ENCODE assay signal across 1 cellular context in the genomic region with DNA sequence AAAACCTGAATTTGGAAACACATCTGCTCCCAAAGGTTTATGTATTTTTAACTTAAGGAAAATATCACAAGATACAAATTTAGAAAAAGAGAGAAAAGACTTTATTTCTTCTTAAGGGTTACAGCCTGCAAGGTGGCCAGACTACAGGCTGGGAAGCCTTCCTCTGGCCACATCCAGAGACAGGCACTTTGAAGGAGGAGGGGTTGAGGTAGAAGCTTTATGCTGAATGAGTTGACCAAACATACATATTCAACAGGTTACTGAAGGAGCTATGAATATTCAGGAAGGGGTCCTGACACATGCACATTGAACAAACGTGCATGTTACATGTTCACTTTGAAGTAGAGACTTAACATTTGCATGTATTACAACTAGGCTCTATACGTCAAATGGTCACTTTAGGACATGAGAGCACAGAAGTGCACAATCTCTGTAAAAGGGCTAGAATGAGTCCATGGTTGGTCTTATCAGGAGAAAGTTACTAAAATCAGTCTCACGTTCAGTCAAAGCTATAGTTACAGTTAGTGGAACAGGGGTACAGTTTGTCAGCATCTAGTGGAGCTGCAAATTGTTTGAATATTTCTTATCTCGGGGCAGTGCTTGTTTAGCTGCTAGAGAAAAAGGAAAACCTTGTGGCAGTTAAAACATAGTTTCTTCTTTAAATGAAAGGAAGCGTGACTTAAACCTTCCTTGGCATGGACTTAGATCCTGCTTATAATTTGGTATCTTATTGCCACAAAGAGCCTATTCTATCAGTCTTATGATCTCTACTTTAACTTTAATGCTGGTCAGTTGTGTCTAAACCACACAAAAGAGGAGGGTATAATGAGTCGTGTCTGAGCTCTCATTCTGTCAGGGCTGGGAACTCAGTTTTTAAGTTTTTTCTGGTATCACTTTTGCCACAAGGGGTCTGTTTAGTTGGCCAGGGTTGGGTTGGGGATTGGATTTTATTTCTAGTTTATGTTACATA.
TF ChIP-seq lines count a peak whose summit lies in the region.

No MANE protein-coding gene starts in this region.

TF ChIP-seq in K562, 482 proteins besides CTCF, POLR2A, EP300 and RAD21 (continued from another document):
- TF ChIP-seq ARID4B (CRISPR knock-in tag; IDR thresholded peaks at IDR 0.05) (no peak), STAT5A (IDR thresholded peaks at IDR 0.05; ENCODE audit: borderline replicate concordance, low read length) (peak; percentile 28)
TF ChIP-seq in K562: peak in this region for 111.
